Comparison of ENCODE assay signal across 22 cellular contexts in the genomic region with DNA sequence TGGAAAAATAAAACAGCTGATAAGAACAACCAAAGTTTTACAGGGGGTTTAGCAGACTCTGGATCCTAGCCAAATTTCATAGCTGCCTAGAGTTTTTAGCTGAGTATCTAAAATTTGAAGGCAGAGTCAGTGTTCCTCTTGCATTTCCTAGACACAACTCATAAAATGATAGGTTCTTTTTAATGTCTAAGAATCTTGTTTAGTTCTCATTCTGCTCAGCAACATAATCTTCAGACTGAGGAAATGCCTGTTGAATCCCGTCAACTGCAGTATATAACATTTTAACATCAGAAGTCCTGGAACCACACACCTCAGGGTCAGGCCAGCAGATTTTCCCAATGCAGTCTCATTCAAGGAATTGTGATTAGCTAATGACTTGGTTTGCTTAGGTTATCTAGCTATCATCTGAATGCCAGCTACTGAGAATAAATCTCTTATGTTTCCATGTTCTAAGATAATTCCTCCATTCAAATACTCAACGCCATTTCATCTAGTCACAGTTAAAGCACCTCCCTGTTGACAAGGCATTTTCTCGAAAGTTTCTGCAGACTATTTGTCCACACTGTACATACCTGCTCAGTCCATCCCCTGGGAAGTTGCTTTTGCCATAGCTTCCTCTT.
A peak's percentile ranks its signal among the peaks of the same experiment; 100 is the strongest.
DNase-seq lines count a peak whose midpoint lies in the region; ATAC-seq and TF ChIP-seq lines count a peak whose summit lies in the region.
"Had no signal": no experiment of that assay in that cellular context is flagged by ENCODE, and none has a peak within 500 bp of the region (broad histone marks: within the 10 kb centered on the region; RNA-seq: fewer than 3 reads in every experiment).

No MANE protein-coding gene starts in this region.

- H3K27me3 ChIP-seq in A673 (replicated peaks; ENCODE audit: insufficient read depth, low read depth, low read length, poor library complexity) (no peaks in the 10 kb centered on the region), SJSA1 (replicated peaks) (no peaks in the 10 kb centered on the region), gastrocnemius medialis (no peaks in the 10 kb centered on the region)
- H3K27me3 ChIP-seq: left lung, pancreas had no signal

- ATAC-seq in gastrocnemius medialis = no peak
- ATAC-seq: activated CD8-positive, alpha-beta T cell treated with anti-CD3 and anti-CD28 coated beads, Interleukin-2, amount 10 ng/mL, durations not matched to agents 7 days and 5 days; activated T-cell treated with anti-CD3 and anti-CD28 coated beads, Interleukin-2, amount 50 U/mL, for 72 hours; GM23338; left lung; pancreas; WTC11 had no signal

- H3K36me3 ChIP-seq in A673 (ENCODE audit: insufficient read depth, low read length, poor library complexity, severe bottlenecking) (no peaks in the 10 kb centered on the region), SJSA1 (no peaks in the 10 kb centered on the region), gastrocnemius medialis (no peaks in the 10 kb centered on the region), OCI-LY7 (ENCODE audit: insufficient read depth, low read length) (no peaks in the 10 kb centered on the region)
- H3K36me3 ChIP-seq: left lung, pancreas had no signal

- H3K4me1 ChIP-seq in A673 (ENCODE audit: insufficient read depth, low read length, poor library complexity, severe bottlenecking) (peaks cover 78% of the 10 kb centered on the region), SJSA1 (replicated peaks) (peaks cover 52% of the 10 kb centered on the region), gastrocnemius medialis (peaks cover 0 to 3% of the 10 kb centered on the region in 2 donors), OCI-LY7 (ENCODE audit: insufficient read depth, low read length, poor library complexity, severe bottlenecking) (no peaks in the 10 kb centered on the region)
- H3K4me1 ChIP-seq: left lung, pancreas had no signal

- no peak for TF ChIP-seq CTCF in A673 (conservative IDR thresholded peaks at IDR 0.05; ENCODE audit: low read depth, low read length)
- TF ChIP-seq CTCF in fibroblast of villous mesenchyme (IDR thresholded peaks at IDR 0.05; ENCODE audit: insufficient read depth, low read depth, low read length) = no peak
- TF ChIP-seq CTCF in gastrocnemius medialis (IDR thresholded peaks at IDR 0.05 in 4 of 5, conservative IDR thresholded peaks at IDR 0.05 in 1 of 5) = no peak
- no peak for TF ChIP-seq CTCF in OCI-LY7 (conservative IDR thresholded peaks at IDR 0.05; ENCODE audit: low read length)

- CTCF ChIA-PET in A673 (lab: Charles Lee) = no interaction called here
- CTCF ChIA-PET in OCI-LY7 (lab: Charles Lee; ENCODE audit: unreplicated experiment) = no interaction called here

- H2AFZ ChIP-seq in OCI-LY7 (ENCODE audit: low read length) = no peak overlapping the region
- H2AFZ ChIP-seq: GM23338 had no signal

- H3K9me2 ChIP-seq in OCI-LY7 (ENCODE audit: insufficient read depth, low read length) = no peaks in the 10 kb centered on the region

- H3K4me3 ChIP-seq in A673 (ENCODE audit: low read depth, low read length, poor library complexity, severe bottlenecking) (no peak overlapping the region), SJSA1 (no peak overlapping the region), fibroblast of villous mesenchyme (ENCODE audit: low read depth, low read length) (peak overlapping the region; percentile 42), gastrocnemius medialis (peak overlapping the region in 1 of 4 donors; percentile 11), OCI-LY7 (ENCODE audit: low read depth, low read length, poor library complexity, severe bottlenecking) (no peak overlapping the region)
- H3K4me3 ChIP-seq: GM23338, left lung, pancreas had no signal

- POLR2A ChIA-PET in A673 (lab: Charles Lee; ENCODE audit: low non-redundant PET) = no interaction called here
- POLR2A ChIA-PET in OCI-LY7 (lab: Charles Lee) = interaction anchor here (0.5 to 0.8 kb wide), 4 partner anchors 10 to 1413 kb away, joined by 3 to 4 read pairs (median 3); no protein-coding TSS in a partner anchor

- DNase-seq in A673 (ENCODE audit: low spot score) (peak; percentile 42), SJSA1 (ENCODE audit: low read depth in 1 of 2, low spot score in 2 of 2) (no peak), fibroblast of villous mesenchyme (ENCODE audit: low read depth) (peak; percentile 93), gastrocnemius medialis (no peak), UCSD-AML1 (lab: John Stamatoyannopoulos, UW; ENCODE audit: unreplicated experiment) (no peak), OCI-LY7 (ENCODE audit: low spot score) (no peak), germinal center (ENCODE audit: low spot score) (no peak)
- no peak for DNase-seq in activated CD8-positive, alpha-beta memory T cell treated with anti-CD3 and anti-CD28 coated beads, Interleukin-2, amount 50 U/mL, for 48 hours
- DNase-seq: activated CD8-positive, alpha-beta T cell treated with anti-CD3 and anti-CD28 coated beads, Interleukin-2, amount 10 ng/mL, durations not matched to agents 7 days and 5 days; activated naive CD4-positive, alpha-beta T cell treated with anti-CD3 and anti-CD28 coated beads, Interleukin-2, amount 50 U/mL, for 16 hours; activated T-cell treated with anti-CD3 and anti-CD28 coated beads, Interleukin-2, amount 50 U/mL, for 72 hours; DMS 273 treated with DMSO at 0.1 percent for 48 hours; GDM1; Kasumi-1; left lung; NCI-H1105; NCI-H524; pancreas; SHP77 treated with DMSO at 0.1 percent for 48 hours had no signal

- H3K9me3 ChIP-seq in A673 (ENCODE audit: low read depth, low read length, poor library complexity, severe bottlenecking) (no peaks in the 10 kb centered on the region), SJSA1 (replicated peaks) (no peaks in the 10 kb centered on the region), gastrocnemius medialis (no peaks in the 10 kb centered on the region), OCI-LY7 (ENCODE audit: low read length) (no peaks in the 10 kb centered on the region)
- H3K9me3 ChIP-seq: left lung, pancreas had no signal

- no peak overlapping the region for H3K4me2 ChIP-seq in OCI-LY7 (ENCODE audit: low read length)
- H3K4me2 ChIP-seq: GM23338 had no signal

- no TSS peak for BruUV-seq in A673 (replicated peaks; lab: Mats Ljungman, UMichigan)
- no TSS peak for BruUV-seq in OCI-LY7 (replicated peaks; lab: Mats Ljungman, UMichigan)

- in situ Hi-C loops in gastrocnemius medialis (cut with MboI; ENCODE audit: low sequenced_read_pairs in 4 of 4) = no loop called here

- intact Hi-C loops in A673 (cut with micrococcal nuclease; ENCODE audit: unreplicated experiment) = no loop called here
- intact Hi-C loops in gastrocnemius medialis (cut with DNase I; ENCODE audit: low total_unique reads) = no loop called here
- intact Hi-C loops in OCI-LY7 (cut with micrococcal nuclease; ENCODE audit: unreplicated experiment) = no loop called here

- H4K20me1 ChIP-seq in OCI-LY7 (ENCODE audit: insufficient read depth, low read length) = no peaks in the 10 kb centered on the region

- H3K79me2 ChIP-seq in OCI-LY7 (ENCODE audit: insufficient read depth, low read depth, low read length) = no peaks in the 10 kb centered on the region

- H3K27ac ChIP-seq in A673 (ENCODE audit: low read depth, low read length, poor library complexity, severe bottlenecking) (peak overlapping the region; percentile 21), SJSA1 (peak overlapping the region; percentile 62), gastrocnemius medialis (peak overlapping the region in 3 of 4 donors; percentile 6 to 36 (median 18)), OCI-LY7 (ENCODE audit: low read depth, low read length, poor library complexity, severe bottlenecking) (no peak overlapping the region)
- H3K27ac ChIP-seq: C4-2B, pancreas had no signal

- TF ChIP-seq POLR2A in gastrocnemius medialis (IDR thresholded peaks at IDR 0.05) = no peak

Comparison
In these comparisons a context has a peak if more than half of its experiments do, and no peak if none do; other contexts are left out.
1. DNase-seq: peak in A673 (single experiment) and fibroblast of villous mesenchyme (single experiment); none in SJSA1 (0 of 2), gastrocnemius medialis (0 of 2), UCSD-AML1 (single experiment), OCI-LY7 (single experiment), activated CD8-positive, alpha-beta memory T cell treated with anti-CD3 and anti-CD28 coated beads, Interleukin-2, amount 50 U/mL, for 48 hours (single experiment) and germinal center (single experiment).